In the genomic region with DNA sequence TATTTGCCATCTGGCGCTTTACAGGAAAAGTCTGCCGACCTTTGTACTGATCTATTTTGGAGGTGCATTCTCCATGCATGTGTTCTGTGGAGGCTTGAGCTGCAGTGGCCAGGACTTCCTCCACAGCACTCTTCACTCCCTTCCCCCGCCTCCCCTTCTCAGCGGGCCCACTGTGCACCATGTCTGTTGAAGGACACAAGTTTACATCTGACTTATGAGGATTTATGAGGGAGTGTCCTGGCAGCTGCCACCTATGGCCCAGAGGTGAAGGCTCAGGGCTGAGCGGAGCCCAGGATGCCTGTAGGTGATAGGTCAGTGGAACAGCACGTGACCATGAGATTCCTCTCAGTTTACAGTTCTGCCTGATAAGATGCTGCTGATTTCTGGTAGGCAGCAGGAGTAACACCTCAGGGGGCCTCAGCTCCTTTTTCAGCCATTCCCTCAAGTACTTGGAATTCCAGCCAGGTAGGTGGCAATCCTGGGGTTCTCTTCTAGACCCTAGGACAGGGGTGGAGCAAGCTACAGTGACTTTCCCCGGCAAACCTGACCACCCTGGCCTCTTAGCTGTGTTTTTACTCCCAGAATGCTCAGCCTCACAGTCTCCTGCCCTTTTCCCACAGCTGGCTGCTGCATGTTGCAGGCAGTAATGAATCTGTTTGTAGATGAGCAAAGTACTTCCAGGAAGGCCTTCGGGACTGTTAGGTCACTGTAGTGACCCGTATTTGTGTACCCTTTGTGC, we compare ENCODE assay signal across 1 cellular context.
TF ChIP-seq lines count a peak whose summit lies in the region.

No MANE protein-coding gene starts in this region.

TF ChIP-seq in HepG2, 621 proteins besides CTCF, POLR2A, EP300 and RAD21 (continues in another document):
- TF ChIP-seq MTF2 (CRISPR knock-in tag; IDR thresholded peaks at IDR 0.05; ENCODE audit: borderline replicate concordance) (no peak), GATAD1 (CRISPR knock-in tag; IDR thresholded peaks at IDR 0.05) (no peak), MYC (CRISPR knock-in tag; IDR thresholded peaks at IDR 0.05; ENCODE audit: borderline replicate concordance) (peak; percentile 66; the same call in 1 of the 2 replicates), YEATS4 (CRISPR knock-in tag; IDR thresholded peaks at IDR 0.05; ENCODE audit: borderline replicate concordance) (peak; percentile 23; the same call in 1 of the 2 replicates), ZFP1 (CRISPR knock-in tag; IDR thresholded peaks at IDR 0.05) (no peak; the same call in 1 of the 2 replicates), DMAP1 (CRISPR knock-in tag; IDR thresholded peaks at IDR 0.05) (peak; percentile 81), MAFG (CRISPR knock-in tag; IDR thresholded peaks at IDR 0.05) (no peak), TRIM24 (CRISPR knock-in tag; IDR thresholded peaks at IDR 0.05) (no peak), AKAP8 (CRISPR knock-in tag; IDR thresholded peaks at IDR 0.05) (no peak), KLF11 (CRISPR knock-in tag; IDR thresholded peaks at IDR 0.05) (no peak), ZNF496 (CRISPR knock-in tag; IDR thresholded peaks at IDR 0.05; ENCODE audit: insufficient replicate concordance) (no peak), TBL1XR1 (IDR thresholded peaks at IDR 0.05; ENCODE audit: borderline replicate concordance, low read length, partially characterized antibody) (no peak), CEBPG (CRISPR knock-in tag; IDR thresholded peaks at IDR 0.05) (no peak), ZBTB38 (CRISPR knock-in tag; IDR thresholded peaks at IDR 0.05) (no peak), ZFP62 (CRISPR knock-in tag; IDR thresholded peaks at IDR 0.05) (no peak), NCOR1 (IDR thresholded peaks at IDR 0.05; ENCODE audit: borderline replicate concordance, low read length) (peak; percentile 81; the same call in 1 of the 2 replicates), EHMT2 (IDR thresholded peaks at IDR 0.05; ENCODE audit: borderline replicate concordance, low read depth, low read length) (peak; percentile 61; the same call in 1 of the 2 replicates), TBP (CRISPR knock-in tag; IDR thresholded peaks at IDR 0.05) (no peak), NPAS2 (CRISPR knock-in tag; IDR thresholded peaks at IDR 0.05; ENCODE audit: borderline replicate concordance) (no peak), ZNF839 (CRISPR knock-in tag; IDR thresholded peaks at IDR 0.05; ENCODE audit: borderline replicate concordance) (no peak), ZNF30 (CRISPR knock-in tag; IDR thresholded peaks at IDR 0.05) (no peak), RBM39 (IDR thresholded peaks at IDR 0.05; ENCODE audit: low read depth, low read length, poor library complexity, severe bottlenecking) (no peak), KMT2A (CRISPR knock-in tag; IDR thresholded peaks at IDR 0.05) (no peak), KLF12 (CRISPR knock-in tag; IDR thresholded peaks at IDR 0.05; ENCODE audit: borderline replicate concordance) (0 out of 2 replicates have a peak, but pooled peaks have one; percentile 48), HNRNPH1 (optimal IDR thresholded peaks at IDR 0.05; ENCODE audit: low read depth, low read length) (no peak), CEBPB (IDR thresholded peaks at IDR 0.05; ENCODE audit: borderline replicate concordance, low read depth, low read length) (no peak), POLR2G (IDR thresholded peaks at IDR 0.05; ENCODE audit: low read depth, low read length) (peak; percentile 75), TEAD2 (CRISPR knock-in tag; IDR thresholded peaks at IDR 0.05) (no peak), ATAD3A (CRISPR knock-in tag; IDR thresholded peaks at IDR 0.05) (no peak), NBN (conservative IDR thresholded peaks at IDR 0.05) (no peak), ZNF891 (CRISPR knock-in tag; IDR thresholded peaks at IDR 0.05) (no peak), ZNF264 (CRISPR knock-in tag; IDR thresholded peaks at IDR 0.05) (peak; percentile 18; the same call in 1 of the 2 replicates), KDM3A (CRISPR knock-in tag; IDR thresholded peaks at IDR 0.05; ENCODE audit: low read depth) (peak; percentile 49; the same call in 1 of the 2 replicates), CC2D1A (CRISPR knock-in tag; IDR thresholded peaks at IDR 0.05) (no peak), NCOA5 (CRISPR knock-in tag; IDR thresholded peaks at IDR 0.05) (no peak), ZNF616 (CRISPR knock-in tag; IDR thresholded peaks at IDR 0.05; ENCODE audit: low read depth) (no peak), ZMYM2 (CRISPR knock-in tag; IDR thresholded peaks at IDR 0.05) (0 out of 2 replicates have a peak, but pooled peaks have one; percentile 20), CHD2 (IDR thresholded peaks at IDR 0.05; ENCODE audit: low read depth, low read length) (no peak), ZFP36L2 (CRISPR knock-in tag; IDR thresholded peaks at IDR 0.05) (no peak), ZBTB1 (CRISPR knock-in tag; IDR thresholded peaks at IDR 0.05; ENCODE audit: borderline replicate concordance) (no peak), ZMYM4 (CRISPR knock-in tag; IDR thresholded peaks at IDR 0.05) (peak; percentile 89), ZSCAN20 (CRISPR knock-in tag; IDR thresholded peaks at IDR 0.05; ENCODE audit: borderline replicate concordance) (no peak), ZSCAN21 (CRISPR knock-in tag; IDR thresholded peaks at IDR 0.05; ENCODE audit: borderline replicate concordance) (no peak; the same call in 1 of the 2 replicates)
- TF ChIP-seq, protein P1, sequence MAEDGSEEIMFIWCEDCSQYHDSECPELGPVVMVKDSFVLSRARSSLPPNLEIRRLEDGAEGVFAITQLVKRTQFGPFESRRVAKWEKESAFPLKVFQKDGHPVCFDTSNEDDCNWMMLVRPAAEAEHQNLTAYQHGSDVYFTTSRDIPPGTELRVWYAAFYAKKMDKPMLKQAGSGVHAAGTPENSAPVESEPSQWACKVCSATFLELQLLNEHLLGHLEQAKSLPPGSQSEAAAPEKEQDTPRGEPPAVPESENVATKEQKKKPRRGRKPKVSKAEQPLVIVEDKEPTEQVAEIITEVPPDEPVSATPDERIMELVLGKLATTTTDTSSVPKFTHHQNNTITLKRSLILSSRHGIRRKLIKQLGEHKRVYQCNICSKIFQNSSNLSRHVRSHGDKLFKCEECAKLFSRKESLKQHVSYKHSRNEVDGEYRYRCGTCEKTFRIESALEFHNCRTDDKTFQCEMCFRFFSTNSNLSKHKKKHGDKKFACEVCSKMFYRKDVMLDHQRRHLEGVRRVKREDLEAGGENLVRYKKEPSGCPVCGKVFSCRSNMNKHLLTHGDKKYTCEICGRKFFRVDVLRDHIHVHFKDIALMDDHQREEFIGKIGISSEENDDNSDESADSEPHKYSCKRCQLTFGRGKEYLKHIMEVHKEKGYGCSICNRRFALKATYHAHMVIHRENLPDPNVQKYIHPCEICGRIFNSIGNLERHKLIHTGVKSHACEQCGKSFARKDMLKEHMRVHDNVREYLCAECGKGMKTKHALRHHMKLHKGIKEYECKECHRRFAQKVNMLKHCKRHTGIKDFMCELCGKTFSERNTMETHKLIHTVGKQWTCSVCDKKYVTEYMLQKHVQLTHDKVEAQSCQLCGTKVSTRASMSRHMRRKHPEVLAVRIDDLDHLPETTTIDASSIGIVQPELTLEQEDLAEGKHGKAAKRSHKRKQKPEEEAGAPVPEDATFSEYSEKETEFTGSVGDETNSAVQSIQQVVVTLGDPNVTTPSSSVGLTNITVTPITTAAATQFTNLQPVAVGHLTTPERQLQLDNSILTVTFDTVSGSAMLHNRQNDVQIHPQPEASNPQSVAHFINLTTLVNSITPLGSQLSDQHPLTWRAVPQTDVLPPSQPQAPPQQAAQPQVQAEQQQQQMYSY (CRISPR knock-in tag; IDR thresholded peaks at IDR 0.05) = no peak
- TF ChIP-seq, protein P2, sequence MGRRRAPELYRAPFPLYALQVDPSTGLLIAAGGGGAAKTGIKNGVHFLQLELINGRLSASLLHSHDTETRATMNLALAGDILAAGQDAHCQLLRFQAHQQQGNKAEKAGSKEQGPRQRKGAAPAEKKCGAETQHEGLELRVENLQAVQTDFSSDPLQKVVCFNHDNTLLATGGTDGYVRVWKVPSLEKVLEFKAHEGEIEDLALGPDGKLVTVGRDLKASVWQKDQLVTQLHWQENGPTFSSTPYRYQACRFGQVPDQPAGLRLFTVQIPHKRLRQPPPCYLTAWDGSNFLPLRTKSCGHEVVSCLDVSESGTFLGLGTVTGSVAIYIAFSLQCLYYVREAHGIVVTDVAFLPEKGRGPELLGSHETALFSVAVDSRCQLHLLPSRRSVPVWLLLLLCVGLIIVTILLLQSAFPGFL (CRISPR knock-in tag; IDR thresholded peaks at IDR 0.05) = no peak
- TF ChIP-seq, protein P3, sequence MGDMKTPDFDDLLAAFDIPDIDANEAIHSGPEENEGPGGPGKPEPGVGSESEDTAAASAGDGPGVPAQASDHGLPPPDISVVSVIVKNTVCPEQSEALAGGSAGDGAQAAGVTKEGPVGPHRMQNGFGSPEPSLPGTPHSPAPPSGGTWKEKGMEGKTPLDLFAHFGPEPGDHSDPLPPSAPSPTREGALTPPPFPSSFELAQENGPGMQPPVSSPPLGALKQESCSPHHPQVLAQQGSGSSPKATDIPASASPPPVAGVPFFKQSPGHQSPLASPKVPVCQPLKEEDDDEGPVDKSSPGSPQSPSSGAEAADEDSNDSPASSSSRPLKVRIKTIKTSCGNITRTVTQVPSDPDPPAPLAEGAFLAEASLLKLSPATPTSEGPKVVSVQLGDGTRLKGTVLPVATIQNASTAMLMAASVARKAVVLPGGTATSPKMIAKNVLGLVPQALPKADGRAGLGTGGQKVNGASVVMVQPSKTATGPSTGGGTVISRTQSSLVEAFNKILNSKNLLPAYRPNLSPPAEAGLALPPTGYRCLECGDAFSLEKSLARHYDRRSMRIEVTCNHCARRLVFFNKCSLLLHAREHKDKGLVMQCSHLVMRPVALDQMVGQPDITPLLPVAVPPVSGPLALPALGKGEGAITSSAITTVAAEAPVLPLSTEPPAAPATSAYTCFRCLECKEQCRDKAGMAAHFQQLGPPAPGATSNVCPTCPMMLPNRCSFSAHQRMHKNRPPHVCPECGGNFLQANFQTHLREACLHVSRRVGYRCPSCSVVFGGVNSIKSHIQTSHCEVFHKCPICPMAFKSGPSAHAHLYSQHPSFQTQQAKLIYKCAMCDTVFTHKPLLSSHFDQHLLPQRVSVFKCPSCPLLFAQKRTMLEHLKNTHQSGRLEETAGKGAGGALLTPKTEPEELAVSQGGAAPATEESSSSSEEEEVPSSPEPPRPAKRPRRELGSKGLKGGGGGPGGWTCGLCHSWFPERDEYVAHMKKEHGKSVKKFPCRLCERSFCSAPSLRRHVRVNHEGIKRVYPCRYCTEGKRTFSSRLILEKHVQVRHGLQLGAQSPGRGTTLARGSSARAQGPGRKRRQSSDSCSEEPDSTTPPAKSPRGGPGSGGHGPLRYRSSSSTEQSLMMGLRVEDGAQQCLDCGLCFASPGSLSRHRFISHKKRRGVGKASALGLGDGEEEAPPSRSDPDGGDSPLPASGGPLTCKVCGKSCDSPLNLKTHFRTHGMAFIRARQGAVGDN (CRISPR knock-in tag; IDR thresholded peaks at IDR 0.05) = peak; percentile 83
- TF ChIP-seq, protein P4, sequence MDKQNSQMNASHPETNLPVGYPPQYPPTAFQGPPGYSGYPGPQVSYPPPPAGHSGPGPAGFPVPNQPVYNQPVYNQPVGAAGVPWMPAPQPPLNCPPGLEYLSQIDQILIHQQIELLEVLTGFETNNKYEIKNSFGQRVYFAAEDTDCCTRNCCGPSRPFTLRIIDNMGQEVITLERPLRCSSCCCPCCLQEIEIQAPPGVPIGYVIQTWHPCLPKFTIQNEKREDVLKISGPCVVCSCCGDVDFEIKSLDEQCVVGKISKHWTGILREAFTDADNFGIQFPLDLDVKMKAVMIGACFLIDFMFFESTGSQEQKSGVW (CRISPR knock-in tag; IDR thresholded peaks at IDR 0.05; ENCODE audit: borderline replicate concordance) = no peak
- TF ChIP-seq, protein P5, sequence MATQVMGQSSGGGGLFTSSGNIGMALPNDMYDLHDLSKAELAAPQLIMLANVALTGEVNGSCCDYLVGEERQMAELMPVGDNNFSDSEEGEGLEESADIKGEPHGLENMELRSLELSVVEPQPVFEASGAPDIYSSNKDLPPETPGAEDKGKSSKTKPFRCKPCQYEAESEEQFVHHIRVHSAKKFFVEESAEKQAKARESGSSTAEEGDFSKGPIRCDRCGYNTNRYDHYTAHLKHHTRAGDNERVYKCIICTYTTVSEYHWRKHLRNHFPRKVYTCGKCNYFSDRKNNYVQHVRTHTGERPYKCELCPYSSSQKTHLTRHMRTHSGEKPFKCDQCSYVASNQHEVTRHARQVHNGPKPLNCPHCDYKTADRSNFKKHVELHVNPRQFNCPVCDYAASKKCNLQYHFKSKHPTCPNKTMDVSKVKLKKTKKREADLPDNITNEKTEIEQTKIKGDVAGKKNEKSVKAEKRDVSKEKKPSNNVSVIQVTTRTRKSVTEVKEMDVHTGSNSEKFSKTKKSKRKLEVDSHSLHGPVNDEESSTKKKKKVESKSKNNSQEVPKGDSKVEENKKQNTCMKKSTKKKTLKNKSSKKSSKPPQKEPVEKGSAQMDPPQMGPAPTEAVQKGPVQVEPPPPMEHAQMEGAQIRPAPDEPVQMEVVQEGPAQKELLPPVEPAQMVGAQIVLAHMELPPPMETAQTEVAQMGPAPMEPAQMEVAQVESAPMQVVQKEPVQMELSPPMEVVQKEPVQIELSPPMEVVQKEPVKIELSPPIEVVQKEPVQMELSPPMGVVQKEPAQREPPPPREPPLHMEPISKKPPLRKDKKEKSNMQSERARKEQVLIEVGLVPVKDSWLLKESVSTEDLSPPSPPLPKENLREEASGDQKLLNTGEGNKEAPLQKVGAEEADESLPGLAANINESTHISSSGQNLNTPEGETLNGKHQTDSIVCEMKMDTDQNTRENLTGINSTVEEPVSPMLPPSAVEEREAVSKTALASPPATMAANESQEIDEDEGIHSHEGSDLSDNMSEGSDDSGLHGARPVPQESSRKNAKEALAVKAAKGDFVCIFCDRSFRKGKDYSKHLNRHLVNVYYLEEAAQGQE (IDR thresholded peaks at IDR 0.05; ENCODE audit: borderline replicate concordance in 1 of 2, low read depth in 1 of 2, low read length in 2 of 2) = no peak
- TF ChIP-seq, protein P6, sequence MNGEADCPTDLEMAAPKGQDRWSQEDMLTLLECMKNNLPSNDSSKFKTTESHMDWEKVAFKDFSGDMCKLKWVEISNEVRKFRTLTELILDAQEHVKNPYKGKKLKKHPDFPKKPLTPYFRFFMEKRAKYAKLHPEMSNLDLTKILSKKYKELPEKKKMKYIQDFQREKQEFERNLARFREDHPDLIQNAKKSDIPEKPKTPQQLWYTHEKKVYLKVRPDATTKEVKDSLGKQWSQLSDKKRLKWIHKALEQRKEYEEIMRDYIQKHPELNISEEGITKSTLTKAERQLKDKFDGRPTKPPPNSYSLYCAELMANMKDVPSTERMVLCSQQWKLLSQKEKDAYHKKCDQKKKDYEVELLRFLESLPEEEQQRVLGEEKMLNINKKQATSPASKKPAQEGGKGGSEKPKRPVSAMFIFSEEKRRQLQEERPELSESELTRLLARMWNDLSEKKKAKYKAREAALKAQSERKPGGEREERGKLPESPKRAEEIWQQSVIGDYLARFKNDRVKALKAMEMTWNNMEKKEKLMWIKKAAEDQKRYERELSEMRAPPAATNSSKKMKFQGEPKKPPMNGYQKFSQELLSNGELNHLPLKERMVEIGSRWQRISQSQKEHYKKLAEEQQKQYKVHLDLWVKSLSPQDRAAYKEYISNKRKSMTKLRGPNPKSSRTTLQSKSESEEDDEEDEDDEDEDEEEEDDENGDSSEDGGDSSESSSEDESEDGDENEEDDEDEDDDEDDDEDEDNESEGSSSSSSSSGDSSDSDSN (CRISPR knock-in tag; IDR thresholded peaks at IDR 0.05) = no peak; the same call in 1 of the 2 replicates
- TF ChIP-seq, protein P7, sequence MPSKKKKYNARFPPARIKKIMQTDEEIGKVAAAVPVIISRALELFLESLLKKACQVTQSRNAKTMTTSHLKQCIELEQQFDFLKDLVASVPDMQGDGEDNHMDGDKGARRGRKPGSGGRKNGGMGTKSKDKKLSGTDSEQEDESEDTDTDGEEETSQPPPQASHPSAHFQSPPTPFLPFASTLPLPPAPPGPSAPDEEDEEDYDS (CRISPR knock-in tag; IDR thresholded peaks at IDR 0.05) = no peak; the same call in none of the 2 replicates
